In genomic region chr6:41768545-41769308, GRCh38 we compare ENCODE assay signal across 1 cellular context.
TF ChIP-seq lines count a peak whose summit lies in the region.

No MANE protein-coding gene starts in this region.

TF ChIP-seq in HepG2, 621 proteins besides CTCF, POLR2A, EP300 and RAD21 (continued from another document and continues in another):
- TF ChIP-seq ZNF704 (CRISPR knock-in tag; IDR thresholded peaks at IDR 0.05; ENCODE audit: borderline replicate concordance) (no peak), ZNF597 (CRISPR knock-in tag; IDR thresholded peaks at IDR 0.05) (no peak), HMGXB4 (CRISPR knock-in tag; IDR thresholded peaks at IDR 0.05; ENCODE audit: borderline replicate concordance in 1 of 2, low read depth in 1 of 2) (no peak; a peak in 1 of 4 replicates), TRAFD1 (CRISPR knock-in tag; IDR thresholded peaks at IDR 0.05; ENCODE audit: borderline replicate concordance) (peak; percentile 51; the same call in 1 of the 2 replicates), CSRNP1 (CRISPR knock-in tag; IDR thresholded peaks at IDR 0.05) (no peak), MAFK (conservative IDR thresholded peaks at IDR 0.05 in 1 of 2, IDR thresholded peaks at IDR 0.05 in 1 of 2; ENCODE audit: low read length in 2 of 2) (no peak), ZSCAN31 (CRISPR knock-in tag; IDR thresholded peaks at IDR 0.05; ENCODE audit: low read depth) (0 out of 2 replicates have a peak, but pooled peaks have one; percentile 30), PHF20 (CRISPR knock-in tag; IDR thresholded peaks at IDR 0.05) (no peak), ZNF343 (CRISPR knock-in tag; IDR thresholded peaks at IDR 0.05) (no peak), ZNF570 (CRISPR knock-in tag; IDR thresholded peaks at IDR 0.05; ENCODE audit: borderline replicate concordance) (no peak), MTF2 (CRISPR knock-in tag; IDR thresholded peaks at IDR 0.05; ENCODE audit: borderline replicate concordance) (no peak), KAT2B (IDR thresholded peaks at IDR 0.05; ENCODE audit: borderline replicate concordance, low read depth, low read length) (no peak), ZNF75D (CRISPR knock-in tag; IDR thresholded peaks at IDR 0.05; ENCODE audit: borderline replicate concordance) (no peak), TBX3 (IDR thresholded peaks at IDR 0.05; ENCODE audit: borderline replicate concordance) (no peak), ZNF557 (CRISPR knock-in tag; IDR thresholded peaks at IDR 0.05) (no peak), NFKBIZ (CRISPR knock-in tag; IDR thresholded peaks at IDR 0.05) (no peak), TAF15 (IDR thresholded peaks at IDR 0.05; ENCODE audit: low read depth, low read length, poor library complexity, severe bottlenecking) (no peak), XBP1 (CRISPR knock-in tag; IDR thresholded peaks at IDR 0.05) (no peak), SP4 (CRISPR knock-in tag; IDR thresholded peaks at IDR 0.05) (no peak), ADNP (CRISPR knock-in tag; IDR thresholded peaks at IDR 0.05) (no peak), ZBTB3 (CRISPR knock-in tag; IDR thresholded peaks at IDR 0.05; ENCODE audit: borderline replicate concordance, low read depth) (no peak), ZNF326 (CRISPR knock-in tag; IDR thresholded peaks at IDR 0.05; ENCODE audit: borderline replicate concordance) (no peak), SMAD1 (CRISPR knock-in tag; IDR thresholded peaks at IDR 0.05; ENCODE audit: borderline replicate concordance, low read depth) (no peak), MYNN (CRISPR knock-in tag; IDR thresholded peaks at IDR 0.05; ENCODE audit: low read depth) (no peak), LRRFIP1 (CRISPR knock-in tag; conservative IDR thresholded peaks at IDR 0.05) (no peak), CHCHD3 (CRISPR knock-in tag; IDR thresholded peaks at IDR 0.05) (no peak), ZNF138 (CRISPR knock-in tag; IDR thresholded peaks at IDR 0.05; ENCODE audit: low read depth) (no peak), BRCA1 (CRISPR knock-in tag; IDR thresholded peaks at IDR 0.05) (no peak), HBP1 (CRISPR knock-in tag; IDR thresholded peaks at IDR 0.05; ENCODE audit: low read depth) (peak; percentile 39; the same call in 1 of the 2 replicates), FOXP4 (CRISPR knock-in tag; IDR thresholded peaks at IDR 0.05) (peak; percentile 70), SP1 (IDR thresholded peaks at IDR 0.05) (no peak), SP1 (CRISPR knock-in tag; IDR thresholded peaks at IDR 0.05) (no peak), MLX (CRISPR knock-in tag; IDR thresholded peaks at IDR 0.05) (no peak), ZNF549 (CRISPR knock-in tag; IDR thresholded peaks at IDR 0.05) (no peak), ZNF382 (CRISPR knock-in tag; IDR thresholded peaks at IDR 0.05; ENCODE audit: borderline replicate concordance) (no peak), ZNF44 (CRISPR knock-in tag; IDR thresholded peaks at IDR 0.05) (no peak), BATF2 (CRISPR knock-in tag; IDR thresholded peaks at IDR 0.05) (no peak), ATF1 (CRISPR knock-in tag; IDR thresholded peaks at IDR 0.05) (no peak), ZSCAN9 (CRISPR knock-in tag; IDR thresholded peaks at IDR 0.05; ENCODE audit: borderline replicate concordance) (no peak; the same call in 1 of the 2 replicates), MAZ (IDR thresholded peaks at IDR 0.05; ENCODE audit: borderline replicate concordance, low read depth, low read length) (peak; percentile 59; the same call in 1 of the 2 replicates), MAZ (CRISPR knock-in tag; IDR thresholded peaks at IDR 0.05; ENCODE audit: low read depth) (0 out of 2 replicates have a peak, but pooled peaks have one; percentile 31), ZNF30 (CRISPR knock-in tag; IDR thresholded peaks at IDR 0.05) (no peak), ZNF589 (CRISPR knock-in tag; conservative IDR thresholded peaks at IDR 0.05) (no peak), CHD4 (IDR thresholded peaks at IDR 0.05; ENCODE audit: borderline replicate concordance, low read length) (no peak), JUNB (CRISPR knock-in tag; IDR thresholded peaks at IDR 0.05; ENCODE audit: borderline replicate concordance) (no peak), PRPF4 (IDR thresholded peaks at IDR 0.05; ENCODE audit: low read depth, low read length, poor library complexity, severe bottlenecking) (no peak), PRMT3 (CRISPR knock-in tag; IDR thresholded peaks at IDR 0.05; ENCODE audit: borderline replicate concordance, low read depth) (no peak)
